In genomic region chr9:69758001-69758730, GRCh38 we compare ENCODE assay signal across 8 cellular contexts. TPM values are rescaled to one million over a fixed set of nuclear protein-coding genes. Genes with fewer than 3 reads are reported as not detected.
DNase-seq lines count a peak whose midpoint lies in the region; ATAC-seq and TF ChIP-seq lines count a peak whose summit lies in the region.

No MANE protein-coding gene starts in this region.

- no peak for TF ChIP-seq POLR2A in erythroblast (IDR thresholded peaks at IDR 0.05; ENCODE audit: low read length)

- H3K36me3 Mint-ChIP-seq in activated naive CD4-positive, alpha-beta T cell treated with anti-CD3 and anti-CD28 coated beads for 36 hours (ENCODE audit: low read depth): peaks cover 18% of the 10 kb centered on the region

- H2AFZ ChIP-seq in OCI-LY3 (ENCODE audit: low read depth, low read length): no peak overlapping the region

- peak overlapping the region; percentile 54 for H3K27ac Mint-ChIP-seq in activated naive CD4-positive, alpha-beta T cell treated with anti-CD3 and anti-CD28 coated beads for 36 hours

- H3K9me3 ChIP-seq in OCI-LY3 (ENCODE audit: insufficient read depth, low read length): no peaks in the 10 kb centered on the region
- H3K9me3 ChIP-seq in skeletal muscle satellite cell (replicated peaks; ENCODE audit: low read length): no peaks in the 10 kb centered on the region
- no peaks in the 10 kb centered on the region for H3K9me3 ChIP-seq in mucosa of descending colon

- H3K9ac ChIP-seq in OCI-LY3 (ENCODE audit: low read length) (peak overlapping the region; percentile 90; the same call in 1 of the 2 replicates), skeletal muscle satellite cell (ENCODE audit: low read depth, low read length) (peak overlapping the region; percentile 98)

- peak; percentile 35 for DNase-seq in activated naive CD4-positive, alpha-beta T cell treated with anti-CD3 and anti-CD28 coated beads for 36 hours
- DNase-seq in activated naive CD4-positive, alpha-beta T cell treated with anti-CD3 and anti-CD28 coated beads, Interleukin-2, amount 50 U/mL, for 16 hours: no peak
- DNase-seq in erythroblast (lab: John Stamatoyannopoulos, UW) (peak; percentile 21 to 47), left colon (no peak), mucosa of descending colon (no peak)
- DNase-seq in activated CD4-positive, CD25-positive, alpha-beta regulatory T cell treated with anti-CD3 and anti-CD28 coated beads, Interleukin-2, amount 50 U/mL, for 72 hours: no peak

- no peaks in the 10 kb centered on the region for H3K27me3 ChIP-seq in OCI-LY3 (ENCODE audit: low read depth, low read length)
- no peaks in the 10 kb centered on the region for H3K27me3 ChIP-seq in skeletal muscle satellite cell (ENCODE audit: control insufficient read depth, insufficient read depth, low read length)

- peak overlapping the region; percentile 59 for H3K4me3 Mint-ChIP-seq in activated naive CD4-positive, alpha-beta T cell treated with anti-CD3 and anti-CD28 coated beads for 36 hours

- peaks cover 11% of the 10 kb centered on the region; the same call in 1 of the 2 replicates for H4K20me1 ChIP-seq in OCI-LY3 (ENCODE audit: insufficient read depth, low read length)

- H3K36me3 ChIP-seq in OCI-LY3 (replicated peaks; ENCODE audit: low read depth, low read length) (peaks cover 14% of the 10 kb centered on the region), skeletal muscle satellite cell (ENCODE audit: insufficient read depth, low read length) (no peaks in the 10 kb centered on the region), mucosa of descending colon (ENCODE audit: low read depth) (peaks cover 4% of the 10 kb centered on the region)

- H3K4me2 ChIP-seq in OCI-LY3 (ENCODE audit: low read length) (peak overlapping the region; percentile 80), skeletal muscle satellite cell (ENCODE audit: low read length) (peak overlapping the region; percentile 86)

- H3K4me1 Mint-ChIP-seq in activated naive CD4-positive, alpha-beta T cell treated with anti-CD3 and anti-CD28 coated beads for 36 hours (ENCODE audit: low read depth): peaks cover 38% of the 10 kb centered on the region

- H3K79me2 ChIP-seq in OCI-LY3 (ENCODE audit: low read length): peaks cover 58% of the 10 kb centered on the region

- H3K27ac ChIP-seq in OCI-LY3 (ENCODE audit: low read length): no peak overlapping the region

- ATAC-seq in left colon (no peak), mucosa of descending colon (no peak)

- peaks cover 7% of the 10 kb centered on the region for H3K4me1 ChIP-seq in OCI-LY3 (ENCODE audit: low read length)
- H3K4me1 ChIP-seq in skeletal muscle satellite cell (ENCODE audit: control insufficient read depth, insufficient read depth, low read length): peaks cover 22% of the 10 kb centered on the region
- H3K4me1 ChIP-seq in mucosa of descending colon (ENCODE audit: low read depth): peaks cover 10% of the 10 kb centered on the region

- H3K4me3 ChIP-seq in OCI-LY3 (ENCODE audit: low read length) (peak overlapping the region; percentile 94), skeletal muscle satellite cell (ENCODE audit: low read length) (peak overlapping the region; percentile 91), mucosa of descending colon (no peak overlapping the region)

- CTCF ChIA-PET in activated naive CD4-positive, alpha-beta T cell treated with anti-CD3 and anti-CD28 coated beads for 36 hours (lab: Charles Lee): interaction anchor here (0.6 to 1.7 kb wide), 5 partner anchors 8 to 85 kb away, joined by 3 to 4 read pairs (median 3); no protein-coding TSS in a partner anchor

- H3K9me3 Mint-ChIP-seq in activated naive CD4-positive, alpha-beta T cell treated with anti-CD3 and anti-CD28 coated beads for 36 hours: no peaks in the 10 kb centered on the region

- no peaks in the 10 kb centered on the region for H3K27me3 Mint-ChIP-seq in activated naive CD4-positive, alpha-beta T cell treated with anti-CD3 and anti-CD28 coated beads for 36 hours (ENCODE audit: low read depth)

- intact Hi-C loops in activated naive CD4-positive, alpha-beta T cell treated with anti-CD3 and anti-CD28 coated beads for 36 hours (cut with micrococcal nuclease): loop anchor here (2.0 to 10.0 kb wide), 4 partner anchors 63 to 723 kb away; partner anchors contain the start of genes CFAP95, FXN and TJP2
- intact Hi-C loops in left colon (cut with DNase I, micrococcal nuclease) (no loop called here), mucosa of descending colon (cut with DNase I, micrococcal nuclease) (no loop called here)

- TF ChIP-seq CTCF in OCI-LY3 (IDR thresholded peaks at IDR 0.05; ENCODE audit: low read depth, low read length) (no peak), mucosa of descending colon (IDR thresholded peaks at IDR 0.05) (no peak)

RNA-seq across cellular contexts. Expression of gene PTAR1, which starts 1.6 kb away (rescaled TPM):
- total RNA-seq in activated naive CD4-positive, alpha-beta T cell treated with anti-CD3 and anti-CD28 coated beads for 36 hours: 10 to 100 TPM; 41.6 to 44.8 TPM
- total RNA-seq in skeletal muscle satellite cell (2012; rRNA removed): 51.1 and 62.4 TPM in 2 replicates
- total RNA-seq in left colon: 10 to 100 TPM; 52.7 to 69.3 TPM
- 10 to 100 TPM; 63.0 to 71.5 (median 68.6) TPM for total RNA-seq in mucosa of descending colon

Comparison
In these comparisons a context has a peak if more than half of its experiments do, and no peak if none do; other contexts are left out.
1. DNase-seq: peak in activated naive CD4-positive, alpha-beta T cell treated with anti-CD3 and anti-CD28 coated beads for 36 hours (single experiment) and erythroblast (2 of 2); none in activated naive CD4-positive, alpha-beta T cell treated with anti-CD3 and anti-CD28 coated beads, Interleukin-2, amount 50 U/mL, for 16 hours (single experiment), left colon (0 of 2), activated CD4-positive, CD25-positive, alpha-beta regulatory T cell treated with anti-CD3 and anti-CD28 coated beads, Interleukin-2, amount 50 U/mL, for 72 hours (single experiment) and mucosa of descending colon (0 of 3).